In genomic region chr5:87268970-87269377, GRCh38 we compare ENCODE assay signal across 9 cellular contexts. TPM values are rescaled to one million over a fixed set of nuclear protein-coding genes. Genes with fewer than 3 reads are reported as not detected.
DNase-seq lines count a peak whose midpoint lies in the region; ATAC-seq and FAIRE-seq lines count a peak whose summit lies in the region.
"Had no signal": no experiment of that assay in that cellular context is flagged by ENCODE, and none has a peak within 500 bp of the region (broad histone marks: within the 10 kb centered on the region; RNA-seq: fewer than 3 reads in every experiment).

No MANE protein-coding gene starts in this region.

- peak overlapping the region; percentile 54 for H3K27ac Mint-ChIP-seq in activated T-helper 2 cell treated with anti-CD3 and anti-CD28 coated beads, Interferon-gamma antibody, Interleukin-2, Interleukin-4, amounts not matched to agents 10 μg/mL and 5 μg/mL and 100 μg/mL, durations not matched to agents 14 hours and 24 hours and 36 hours
- H3K27ac Mint-ChIP-seq in stimulated activated naive CD8-positive, alpha-beta T cell treated with anti-CD3 and anti-CD28 coated beads, Interleukin-15, amount 100 ng/mL, for 72 hours, result peak overlapping the region; percentile 65 to 99

- DNase-seq in DMS 273 (lab: John Stamatoyannopoulos, UW; ENCODE audit: unreplicated experiment) (peak; percentile 26), DMS 273 treated with DMSO at 0.1 percent for 48 hours (lab: John Stamatoyannopoulos, UW) (no peak), frontal cortex (ENCODE audit: low spot score in 2 of 2) (no peak), HPDE6-E6E7 (ENCODE audit: extremely low spot score) (no peak)
- no peak for DNase-seq in activated T-helper 2 cell treated with anti-CD3 and anti-CD28 coated beads, Interferon-gamma antibody, Interleukin-2, Interleukin-4, amounts not matched to agents 10 μg/mL and 5 μg/mL and 100 μg/mL, durations not matched to agents 14 hours and 24 hours and 36 hours (ENCODE audit: low spot score)
- DNase-seq in stimulated activated naive CD8-positive, alpha-beta T cell treated with anti-CD3 and anti-CD28 coated beads, Interleukin-15, amount 100 ng/mL, for 72 hours, result no peak

- H3K4me3 Mint-ChIP-seq in activated T-helper 2 cell treated with anti-CD3 and anti-CD28 coated beads, Interferon-gamma antibody, Interleukin-2, Interleukin-4, amounts not matched to agents 10 μg/mL and 5 μg/mL and 100 μg/mL, durations not matched to agents 14 hours and 24 hours and 36 hours (ENCODE audit: low read depth), result peak overlapping the region; percentile 94
- peak overlapping the region; percentile 100 for H3K4me3 Mint-ChIP-seq in stimulated activated naive CD8-positive, alpha-beta T cell treated with anti-CD3 and anti-CD28 coated beads, Interleukin-15, amount 100 ng/mL, for 72 hours

- H3K36me3 Mint-ChIP-seq in activated T-helper 2 cell treated with anti-CD3 and anti-CD28 coated beads, Interferon-gamma antibody, Interleukin-2, Interleukin-4, amounts not matched to agents 10 μg/mL and 5 μg/mL and 100 μg/mL, durations not matched to agents 14 hours and 24 hours and 36 hours (ENCODE audit: low read depth), result peaks cover 18% of the 10 kb centered on the region

- no peak for FAIRE-seq in frontal cortex (lab: Jason Lieb, UNC)
- FAIRE-seq: A204.1 had no signal

- H3K9me3 Mint-ChIP-seq in activated T-helper 2 cell treated with anti-CD3 and anti-CD28 coated beads, Interferon-gamma antibody, Interleukin-2, Interleukin-4, amounts not matched to agents 10 μg/mL and 5 μg/mL and 100 μg/mL, durations not matched to agents 14 hours and 24 hours and 36 hours, result no peaks in the 10 kb centered on the region
- no peaks in the 10 kb centered on the region for H3K9me3 Mint-ChIP-seq in stimulated activated naive CD8-positive, alpha-beta T cell treated with anti-CD3 and anti-CD28 coated beads, Interleukin-15, amount 100 ng/mL, for 72 hours

- H3K4me3 ChIP-seq in iPS-18c (ENCODE audit: insufficient read depth, low read depth, low read length), result peak overlapping the region; percentile 92

- H3K27me3 Mint-ChIP-seq in activated T-helper 2 cell treated with anti-CD3 and anti-CD28 coated beads, Interferon-gamma antibody, Interleukin-2, Interleukin-4, amounts not matched to agents 10 μg/mL and 5 μg/mL and 100 μg/mL, durations not matched to agents 14 hours and 24 hours and 36 hours (ENCODE audit: low read depth), result peaks cover 1% of the 10 kb centered on the region
- no peaks in the 10 kb centered on the region for H3K27me3 Mint-ChIP-seq in stimulated activated naive CD8-positive, alpha-beta T cell treated with anti-CD3 and anti-CD28 coated beads, Interleukin-15, amount 100 ng/mL, for 72 hours

- intact Hi-C loops in activated T-helper 2 cell treated with anti-CD3 and anti-CD28 coated beads, Interferon-gamma antibody, Interleukin-2, Interleukin-4, amounts not matched to agents 10 μg/mL and 5 μg/mL and 100 μg/mL, durations not matched to agents 14 hours and 24 hours and 36 hours (cut with micrococcal nuclease), result loop anchor here (1.0 to 5.0 kb wide), 4 partner anchors 14 to 352 kb away; no protein-coding TSS in a partner anchor

- no peaks in the 10 kb centered on the region for H3K9me3 ChIP-seq in iPS-18c (ENCODE audit: control insufficient read depth, insufficient read depth, low read length)

- peaks cover 25% of the 10 kb centered on the region for H3K4me1 Mint-ChIP-seq in activated T-helper 2 cell treated with anti-CD3 and anti-CD28 coated beads, Interferon-gamma antibody, Interleukin-2, Interleukin-4, amounts not matched to agents 10 μg/mL and 5 μg/mL and 100 μg/mL, durations not matched to agents 14 hours and 24 hours and 36 hours (ENCODE audit: low read depth)
- H3K4me1 Mint-ChIP-seq in stimulated activated naive CD8-positive, alpha-beta T cell treated with anti-CD3 and anti-CD28 coated beads, Interleukin-15, amount 100 ng/mL, for 72 hours, result peaks cover 34% of the 10 kb centered on the region

- ATAC-seq in stimulated activated naive CD8-positive, alpha-beta T cell treated with anti-CD3 and anti-CD28 coated beads, Interleukin-15, amount 100 ng/mL, for 72 hours, result no peak
- no peak for ATAC-seq in HG02852 (IDR thresholded peaks at IDR 0.05; ENCODE audit: unreplicated experiment)

RNA-seq across cellular contexts. Expression of gene RASA1, which starts 1.3 kb away (rescaled TPM):
- total RNA-seq in activated T-helper 2 cell treated with anti-CD3 and anti-CD28 coated beads, Interferon-gamma antibody, Interleukin-2, Interleukin-4, amounts not matched to agents 10 μg/mL and 5 μg/mL and 100 μg/mL, durations not matched to agents 14 hours and 24 hours and 36 hours, result 21.1 and 21.9 TPM in 2 replicates
- total RNA-seq in frontal cortex, result 51.0 TPM
